Comparison of ENCODE assay signal across 17 cellular contexts in the genomic region with DNA sequence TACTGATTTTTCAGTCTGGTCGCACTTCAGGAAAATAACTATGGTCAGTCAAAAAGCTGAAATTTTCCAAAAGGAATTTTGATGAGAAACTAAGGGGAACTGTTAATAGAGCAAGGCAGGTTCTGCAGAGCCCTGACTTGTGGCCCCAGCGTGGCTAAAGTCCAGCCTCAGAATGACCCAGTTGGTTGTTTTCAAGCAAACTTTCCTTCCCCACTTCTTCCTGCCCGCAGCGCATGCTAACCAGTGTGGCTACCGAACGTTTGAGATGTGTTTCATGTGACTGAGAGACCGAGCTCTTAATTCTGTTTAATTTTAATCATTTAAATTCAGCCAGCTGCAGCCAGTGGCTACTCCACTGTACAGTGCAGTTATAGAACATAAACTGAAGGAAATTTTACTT. TPM values are rescaled to one million over a fixed set of nuclear protein-coding genes. Genes with fewer than 3 reads are reported as not detected.
DNase-seq lines count a peak whose midpoint lies in the region; ATAC-seq and TF ChIP-seq lines count a peak whose summit lies in the region.
"Had no signal": no experiment of that assay in that cellular context is flagged by ENCODE, and none has a peak within 500 bp of the region (broad histone marks: within the 10 kb centered on the region; RNA-seq: fewer than 3 reads in every experiment).

No MANE protein-coding gene starts in this region.

- ATAC-seq in GM23338 (no peak), HG03039 (IDR thresholded peaks at IDR 0.05; ENCODE audit: unreplicated experiment) (no peak)
- ATAC-seq in activated CD8-positive, alpha-beta T cell treated with anti-CD3 and anti-CD28 coated beads for 36 hours = no peak

- no peaks in the 10 kb centered on the region for H3K27me3 ChIP-seq in BLaER1
- no peaks in the 10 kb centered on the region for H3K27me3 ChIP-seq in GM23338 (ENCODE audit: insufficient read depth)
- H3K27me3 ChIP-seq in tibial nerve = no peaks in the 10 kb centered on the region
- H3K27me3 ChIP-seq: BE2C, thyroid gland had no signal

- no peak overlapping the region for H3K9ac ChIP-seq in BLaER1

- H3K27me3 Mint-ChIP-seq in GM23338 (ENCODE audit: insufficient read depth, low read depth, poor library complexity) = peaks cover 5% of the 10 kb centered on the region
- H3K27me3 Mint-ChIP-seq in activated CD8-positive, alpha-beta T cell treated with anti-CD3 and anti-CD28 coated beads for 36 hours = no peaks in the 10 kb centered on the region
- H3K27me3 Mint-ChIP-seq: progenitor cell of endocrine pancreas had no signal

- H3K79me2 ChIP-seq in GM23338 (replicated peaks; ENCODE audit: insufficient read depth) = no peaks in the 10 kb centered on the region

- no peak overlapping the region for H3K4me3 ChIP-seq in BLaER1
- no peak overlapping the region for H3K4me3 ChIP-seq in GM23338
- H3K4me3 ChIP-seq in tibial nerve = no peak overlapping the region
- H3K4me3 ChIP-seq: thyroid gland had no signal

- intact Hi-C loops in activated CD8-positive, alpha-beta T cell treated with anti-CD3 and anti-CD28 coated beads for 36 hours (cut with micrococcal nuclease) = no loop called here

- no peak for TF ChIP-seq POLR2A in tibial nerve (IDR thresholded peaks at IDR 0.05)

- 44 to 46% methylated on average over 7 of the region's 7 CpGs for WGBS in tibial nerve, 2 donors

- no peak overlapping the region for H3K4me3 Mint-ChIP-seq in GM23338
- no peak overlapping the region for H3K4me3 Mint-ChIP-seq in activated CD8-positive, alpha-beta T cell treated with anti-CD3 and anti-CD28 coated beads for 36 hours

- H3K9me2 ChIP-seq in GM23338 (ENCODE audit: insufficient read depth) = 0 out of 2 replicates have a peak, but pooled peaks cover 3% of the 10 kb centered on the region

- peaks cover 4% of the 10 kb centered on the region; the same call in 1 of the 3 replicates for H3K9me3 Mint-ChIP-seq in GM23338
- peaks cover 1% of the 10 kb centered on the region for H3K9me3 Mint-ChIP-seq in activated CD8-positive, alpha-beta T cell treated with anti-CD3 and anti-CD28 coated beads for 36 hours

- H3K9me3 ChIP-seq in BLaER1 (peaks cover 20% of the 10 kb centered on the region), tibial nerve (peaks cover 0 to 5% (median 0%) of the 10 kb centered on the region in 4 donors)
- H3K9me3 ChIP-seq: BE2C, thyroid gland had no signal

- CTCF ChIA-PET in activated CD8-positive, alpha-beta T cell treated with anti-CD3 and anti-CD28 coated beads for 36 hours (lab: Charles Lee) = interaction anchor here (0.7 to 1.9 kb wide), 2 partner anchors 22 to 63 kb away, joined by 3 to 5 read pairs; no protein-coding TSS in a partner anchor

- peak in 1 of 2 donors; percentile 12 for TF ChIP-seq EP300 in tibial nerve (IDR thresholded peaks at IDR 0.05)

- H3K27ac ChIP-seq in BLaER1 = peak overlapping the region; percentile 44; the same call in 1 of the 2 replicates
- no peak overlapping the region for H3K27ac ChIP-seq in GM23338 (ENCODE audit: low read depth)
- peak overlapping the region in 2 of 4 donors; percentile 5 to 45 for H3K27ac ChIP-seq in tibial nerve
- H3K27ac ChIP-seq: RWPE1, thyroid gland had no signal

- H3K4me1 ChIP-seq in BLaER1 (peaks cover 25% of the 10 kb centered on the region), GM23338 (ENCODE audit: insufficient read depth) (peaks cover 12% of the 10 kb centered on the region), tibial nerve (peaks cover 0 to 12% (median 3%) of the 10 kb centered on the region in 4 donors)
- H3K4me1 ChIP-seq: BE2C, thyroid gland had no signal

- H3K36me3 ChIP-seq in BLaER1 (peaks cover 64% of the 10 kb centered on the region), GM23338 (ENCODE audit: insufficient read depth) (no peaks in the 10 kb centered on the region; the same call in none of the 2 replicates), tibial nerve (peaks cover 0 to 77% (median 7%) of the 10 kb centered on the region in 3 donors)
- H3K36me3 ChIP-seq: thyroid gland had no signal

- TF ChIP-seq CTCF in GM23338 (conservative IDR thresholded peaks at IDR 0.05; ENCODE audit: low read depth in 2 of 2) = no peak
- no peak for TF ChIP-seq CTCF in activated CD8-positive, alpha-beta T cell treated with anti-CD3 and anti-CD28 coated beads for 36 hours (IDR thresholded peaks at IDR 0.05)
- no peak for TF ChIP-seq CTCF in tibial nerve (IDR thresholded peaks at IDR 0.05)

- DNase-seq in GM23338 (ENCODE audit: low spot score) = no peak
- peak; percentile 44 for DNase-seq in activated CD8-positive, alpha-beta T cell treated with anti-CD3 and anti-CD28 coated beads for 36 hours
- DNase-seq in medulla oblongata (ENCODE audit: extremely low spot score) = peak; percentile 74
- no peak for DNase-seq in tibial nerve (ENCODE audit: low spot score in 2 of 2)
- DNase-seq in LoVo (ENCODE audit: low spot score) = no peak
- DNase-seq in OCI-M1 (lab: John Stamatoyannopoulos, UW) = no peak
- DNase-seq: BE2C, H7, KG1, NCI-H187, NCI-H69, T-helper 9 cell, thyroid gland had no signal

- no peaks in the 10 kb centered on the region for H3F3A ChIP-seq in GM23338 (replicated peaks; ENCODE audit: low read depth)

- POLR2A ChIA-PET in activated CD8-positive, alpha-beta T cell treated with anti-CD3 and anti-CD28 coated beads for 36 hours (lab: Charles Lee) = interaction anchor here (0.6 to 1.2 kb wide), 3 partner anchors 26 to 34 kb away, joined by 3 read pairs; no protein-coding TSS in a partner anchor

- H4K20me1 ChIP-seq in BLaER1 (peaks cover 6% of the 10 kb centered on the region; the same call in 1 of the 2 replicates), GM23338 (replicated peaks; ENCODE audit: insufficient read depth) (no peaks in the 10 kb centered on the region)

- H3K4me2 ChIP-seq in BLaER1 (no peak overlapping the region), GM23338 (no peak overlapping the region)

- peaks cover 8% of the 10 kb centered on the region; the same call in 2 of the 3 replicates for H3K4me1 Mint-ChIP-seq in GM23338
- peaks cover 59% of the 10 kb centered on the region for H3K4me1 Mint-ChIP-seq in activated CD8-positive, alpha-beta T cell treated with anti-CD3 and anti-CD28 coated beads for 36 hours (ENCODE audit: low read depth)

- peak overlapping the region; percentile 74; the same call in 1 of the 2 replicates for H3K27ac Mint-ChIP-seq in GM23338
- H3K27ac Mint-ChIP-seq in activated CD8-positive, alpha-beta T cell treated with anti-CD3 and anti-CD28 coated beads for 36 hours = peak overlapping the region; percentile 60
- H3K27ac Mint-ChIP-seq: progenitor cell of endocrine pancreas had no signal

- no peak overlapping the region for H2AFZ ChIP-seq in GM23338

- H3K36me3 Mint-ChIP-seq in GM23338 (ENCODE audit: low read depth) = peaks cover 41% of the 10 kb centered on the region
- peaks cover 62% of the 10 kb centered on the region for H3K36me3 Mint-ChIP-seq in activated CD8-positive, alpha-beta T cell treated with anti-CD3 and anti-CD28 coated beads for 36 hours (ENCODE audit: low read depth)

TF ChIP-seq in GM23338, 12 proteins besides CTCF, POLR2A, EP300 and RAD21 (continues in another document):
- TF ChIP-seq EZH2 (IDR thresholded peaks at IDR 0.05; ENCODE audit: low read depth, unreplicated experiment) (no peak), JUNB (IDR thresholded peaks at IDR 0.05; ENCODE audit: unreplicated experiment) (no peak), ZNF331 (CRISPR knock-in tag; IDR thresholded peaks at IDR 0.05; ENCODE audit: low read depth) (no peak), STAT1 (IDR thresholded peaks at IDR 0.05; ENCODE audit: unreplicated experiment) (no peak), CREB1 (CRISPR knock-in tag; IDR thresholded peaks at IDR 0.05; ENCODE audit: low read depth) (no peak), ZNF114 (CRISPR knock-in tag; IDR thresholded peaks at IDR 0.05) (no peak)

RNA-seq across cellular contexts. Expression of gene IL10RB, which starts 6.2 kb away (rescaled TPM):
- 2.1 and 2.5 TPM in 2 replicates for total RNA-seq in GM23338 (2014; rRNA removed; shearing (Covaris generic))
- polyA plus RNA-seq in GM23338 (2016; fragmentation: Nextera tagmentation; extraction: Ambion mirVana) = 2.2 and 2.4 TPM in 2 replicates
- 10 to 100 TPM; 25.0 to 30.5 TPM for total RNA-seq in activated CD8-positive, alpha-beta T cell treated with anti-CD3 and anti-CD28 coated beads for 36 hours
- 10 to 100 TPM; 17.5 to 27.3 (median 21.3) TPM for total RNA-seq in tibial nerve

RNA-seq across cellular contexts. Expression of gene IFNAR2, which starts 30.3 kb away (rescaled TPM):
- 11.1 and 18.2 TPM in 2 replicates for total RNA-seq in GM23338 (2014; rRNA removed; shearing (Covaris generic))
- 14.5 and 16.8 TPM in 2 replicates for polyA plus RNA-seq in GM23338 (2016; fragmentation: Nextera tagmentation; extraction: Ambion mirVana)
- total RNA-seq in activated CD8-positive, alpha-beta T cell treated with anti-CD3 and anti-CD28 coated beads for 36 hours = 10 to 100 TPM; 34.3 to 38.6 TPM
- 10 to 100 TPM; 12.3 to 47.4 (median 29.4) TPM for total RNA-seq in tibial nerve

Comparison
In these comparisons a context has a peak if more than half of its experiments do, and no peak if none do; other contexts are left out.
1. DNase-seq: peak in activated CD8-positive, alpha-beta T cell treated with anti-CD3 and anti-CD28 coated beads for 36 hours (single experiment) and medulla oblongata (single experiment); none in GM23338 (single experiment), tibial nerve (0 of 2), LoVo (single experiment) and OCI-M1 (single experiment).